16 cellular contexts compared by ENCODE assay signal in genomic region chr15:52288986-52289385, GRCh38. TPM values are rescaled to one million over a fixed set of nuclear protein-coding genes. Genes with fewer than 3 reads are reported as not detected.
DNase-seq lines count a peak whose midpoint lies in the region; ATAC-seq and TF ChIP-seq lines count a peak whose summit lies in the region.
"Had no signal": no experiment of that assay in that cellular context is flagged by ENCODE, and none has a peak within 500 bp of the region (broad histone marks: within the 10 kb centered on the region; RNA-seq: fewer than 3 reads in every experiment).

No MANE protein-coding gene starts in this region.

- H3K9me3 ChIP-seq in RWPE2 (ENCODE audit: severe bottlenecking): no peaks in the 10 kb centered on the region
- H3K9me3 ChIP-seq in hepatocyte (ENCODE audit: low read depth): no peaks in the 10 kb centered on the region
- peaks cover 5 to 9% of the 10 kb centered on the region in 2 donors for H3K9me3 ChIP-seq in neuronal stem cell (replicated peaks in 1 of 2; ENCODE audit: control insufficient read depth in 2 of 2, insufficient read depth in 1 of 2, low read depth in 1 of 2, low read length in 2 of 2)
- H3K9me3 ChIP-seq in ovary: no peaks in the 10 kb centered on the region
- H3K9me3 ChIP-seq: thoracic aorta had no signal

- no peak for DNase-seq in RWPE2 (ENCODE audit: low spot score)
- no peak for DNase-seq in hepatocyte (ENCODE audit: low spot score)
- DNase-seq in neuronal stem cell (ENCODE audit: low spot score): no peak
- no peak for DNase-seq in DMS79 treated with DMSO at 0.1 percent for 48 hours (lab: John Stamatoyannopoulos, UW)
- DNase-seq in brain microvascular endothelial cell: no peak
- no peak for DNase-seq in ovary
- DNase-seq in Right ventricle myocardium superior: no peak
- DNase-seq: activated CD4-positive, CD25-positive, alpha-beta regulatory T cell treated with anti-CD3 and anti-CD28 coated beads, Interleukin-2, amount 50 U/mL, for 72 hours; CD4-positive, CD25-positive, alpha-beta regulatory T cell; GM23248; left cardiac atrium; NCI-H1436; NCI-H2171 had no signal

- no peak for TF ChIP-seq POLR2A in ovary (IDR thresholded peaks at IDR 0.05)

- H3K18ac ChIP-seq in neuronal stem cell (ENCODE audit: low read length): peak overlapping the region; percentile 91

- H3K27ac ChIP-seq in 22Rv1 (peak overlapping the region; percentile 97), RWPE2 (ENCODE audit: poor library complexity, severe bottlenecking) (peak overlapping the region; percentile 65), hepatocyte (peak overlapping the region; percentile 94), neuronal stem cell (replicated peaks; ENCODE audit: low read length) (no peak overlapping the region), brain microvascular endothelial cell (no peak overlapping the region), ovary (no peak overlapping the region)
- H3K27ac ChIP-seq: GM23248, thoracic aorta had no signal

- peaks cover 10% of the 10 kb centered on the region for H3K79me2 ChIP-seq in hepatocyte

- H4K91ac ChIP-seq in neuronal stem cell (ENCODE audit: low read depth, low read length, poor library complexity): no peak overlapping the region

- no peak overlapping the region for H3K23ac ChIP-seq in neuronal stem cell (ENCODE audit: low read depth, low read length, poor library complexity)

- no peaks in the 10 kb centered on the region for H4K20me1 ChIP-seq in hepatocyte (ENCODE audit: insufficient read depth, poor library complexity, severe bottlenecking)

- no peak for TF ChIP-seq EP300 in ovary (IDR thresholded peaks at IDR 0.05)

- no peak overlapping the region for H2BK12ac ChIP-seq in neuronal stem cell (ENCODE audit: low read length)

- peaks cover 3% of the 10 kb centered on the region for H3K79me1 ChIP-seq in neuronal stem cell (ENCODE audit: low read depth, low read length)

- peak overlapping the region; percentile 95 for H2AK5ac ChIP-seq in neuronal stem cell (ENCODE audit: low read depth, low read length)

- H3K27me3 ChIP-seq in RWPE2 (ENCODE audit: insufficient read depth, poor library complexity, severe bottlenecking) (no peaks in the 10 kb centered on the region), hepatocyte (no peaks in the 10 kb centered on the region), neuronal stem cell (ENCODE audit: control insufficient read depth in 3 of 3, insufficient read depth in 3 of 3, low read depth in 1 of 3, low read length in 3 of 3) (no peaks in the 10 kb centered on the region), brain microvascular endothelial cell (replicated peaks) (no peaks in the 10 kb centered on the region), ovary (no peaks in the 10 kb centered on the region)

- H3K36me3 ChIP-seq in RWPE2 (ENCODE audit: low read depth): peaks cover 10% of the 10 kb centered on the region
- H3K36me3 ChIP-seq in hepatocyte (replicated peaks; ENCODE audit: insufficient read depth, low read depth): no peaks in the 10 kb centered on the region
- H3K36me3 ChIP-seq in neuronal stem cell (replicated peaks in 1 of 2; ENCODE audit: control insufficient read depth in 2 of 2, insufficient read depth in 2 of 2, low read length in 2 of 2): no peaks in the 10 kb centered on the region
- no peaks in the 10 kb centered on the region for H3K36me3 ChIP-seq in brain microvascular endothelial cell (replicated peaks)
- H3K36me3 ChIP-seq in ovary: no peaks in the 10 kb centered on the region
- H3K36me3 ChIP-seq: thoracic aorta had no signal

- no peak overlapping the region for H3K14ac ChIP-seq in neuronal stem cell (ENCODE audit: low read length)

- H2BK120ac ChIP-seq in neuronal stem cell (ENCODE audit: low read depth, low read length): no peak overlapping the region

- ATAC-seq in RWPE2 (ENCODE audit: low read depth): no peak
- ATAC-seq in Right ventricle myocardium superior (ENCODE audit: poor library complexity): no peak
- ATAC-seq: activated T-helper 17 cell treated with anti-CD3 and anti-CD28 coated beads, Interleukin-2, amount 50 U/mL, for 72 hours had no signal

- H3K4me2 ChIP-seq in hepatocyte (peak overlapping the region; percentile 52), neuronal stem cell (ENCODE audit: insufficient read depth, low read length, poor library complexity, severe bottlenecking) (no peak overlapping the region)

- no peak overlapping the region for H2AFZ ChIP-seq in hepatocyte
- no peak overlapping the region for H2AFZ ChIP-seq in neuronal stem cell (ENCODE audit: low read length)
- H2AFZ ChIP-seq: GM23248 had no signal

- peak overlapping the region; percentile 35 for H2BK15ac ChIP-seq in neuronal stem cell (ENCODE audit: low read length)

- intact Hi-C loops in ovary (cut with DNase I): no loop called here
- intact Hi-C loops in Right ventricle myocardium superior (cut with DNase I): no loop called here

- no peak overlapping the region for H3K4ac ChIP-seq in neuronal stem cell (ENCODE audit: low read length)

- no peak overlapping the region for H4K8ac ChIP-seq in neuronal stem cell (ENCODE audit: low read depth, low read length)

- H3K4me3 ChIP-seq in RWPE2 (ENCODE audit: severe bottlenecking) (no peak overlapping the region), hepatocyte (no peak overlapping the region), neuronal stem cell (ENCODE audit: low read length in 2 of 2) (no peak overlapping the region), brain microvascular endothelial cell (ENCODE audit: low read depth, low read length) (no peak overlapping the region), ovary (no peak overlapping the region)
- H3K4me3 ChIP-seq: GM23248, thoracic aorta had no signal

- no peak overlapping the region for H3K9ac ChIP-seq in neuronal stem cell (ENCODE audit: low read depth, low read length, poor library complexity)
- H3K9ac ChIP-seq: GM23248 had no signal

- no peak for TF ChIP-seq CTCF in 22Rv1 (IDR thresholded peaks at IDR 0.05)
- TF ChIP-seq CTCF in RWPE2 (IDR thresholded peaks at IDR 0.05; ENCODE audit: poor library complexity, severe bottlenecking): no peak
- TF ChIP-seq CTCF in hepatocyte (IDR thresholded peaks at IDR 0.05; ENCODE audit: poor library complexity): no peak
- no peak for TF ChIP-seq CTCF in brain microvascular endothelial cell (IDR thresholded peaks at IDR 0.05; ENCODE audit: low read depth, low read length, missing control alignments)
- TF ChIP-seq CTCF in ovary (IDR thresholded peaks at IDR 0.05): no peak

- peaks cover 38% of the 10 kb centered on the region for H3K4me1 ChIP-seq in RWPE2 (ENCODE audit: insufficient read depth, poor library complexity, severe bottlenecking)
- peaks cover 28% of the 10 kb centered on the region for H3K4me1 ChIP-seq in hepatocyte (ENCODE audit: insufficient read depth)
- H3K4me1 ChIP-seq in neuronal stem cell (ENCODE audit: control insufficient read depth in 2 of 2, insufficient read depth in 1 of 2, low read depth in 1 of 2, low read length in 2 of 2): peaks cover 10 to 19% of the 10 kb centered on the region in 2 donors
- no peaks in the 10 kb centered on the region for H3K4me1 ChIP-seq in ovary (ENCODE audit: insufficient read depth)

- in situ Hi-C loops in brain microvascular endothelial cell (cut with HindIII; ENCODE audit: low pct_ligation_motif_present, low sequenced_read_pairs): no loop called here

- 94% methylated on average over 5 of the region's 5 CpGs for WGBS in hepatocyte (ENCODE audit: low lambda C conversion rate, missing lambda C conversion rate)
- WGBS in neuronal stem cell (ENCODE audit: extremely low coverage in 2 of 2, insufficient read length in 2 of 2, insufficient replicate concordance in 1 of 2), 2 donors: no CpG with 5 or more reads among the region's 5 CpGs
- 79 to 88% (median 81%) methylated on average over 5 of the region's 5 CpGs for WGBS in ovary, 3 donors

- no peak overlapping the region for H2BK5ac ChIP-seq in neuronal stem cell (ENCODE audit: low read length)

- H3K9me2 ChIP-seq in hepatocyte (replicated peaks; ENCODE audit: insufficient read depth): no peaks in the 10 kb centered on the region

RNA-seq across cellular contexts. Expression of gene MYO5C, which starts 6.6 kb away (rescaled TPM):
- 15.7 and 18.2 TPM in 2 replicates for total RNA-seq in hepatocyte
- 6.7 and 10.2 TPM in 2 replicates for polyA plus RNA-seq in hepatocyte
- 4.4 TPM for polyA plus RNA-seq in neuronal stem cell (2013, experiment 1 of 2)
- 4.4 TPM for polyA plus RNA-seq in neuronal stem cell (2013, experiment 2 of 2)
- total RNA-seq in ovary: 10 to 100 TPM in 4 of 7 donors, 1 to 10 TPM in 3; 1.1 to 23.6 (median 10.8) TPM
- polyA plus RNA-seq in ovary: 1 to 10 TPM; 3.4 to 4.5 TPM
- 2.3 TPM for total RNA-seq in Right ventricle myocardium superior
- total RNA-seq: GM23248 had no signal
- polyA plus RNA-seq: GM23248 had no signal

Comparison
In these comparisons a context has a peak if more than half of its experiments do, and no peak if none do; other contexts are left out.
1. H3K27ac ChIP-seq: peak in 22Rv1 (single experiment), RWPE2 (single experiment) and hepatocyte (single experiment); none in neuronal stem cell (single experiment), brain microvascular endothelial cell (single experiment) and ovary (0 of 2).